Comparison of ENCODE assay signal across 9 cellular contexts in genomic region chr5:159310492-159310891, GRCh38. TPM values are rescaled to one million over a fixed set of nuclear protein-coding genes. Genes with fewer than 3 reads are reported as not detected.
A peak's percentile ranks its signal among the peaks of the same experiment; 100 is the strongest.
DNase-seq lines count a peak whose midpoint lies in the region; ATAC-seq and TF ChIP-seq lines count a peak whose summit lies in the region.
"Had no signal": no experiment of that assay in that cellular context is flagged by ENCODE, and none has a peak within 500 bp of the region (broad histone marks: within the 10 kb centered on the region; RNA-seq: fewer than 3 reads in every experiment).

No MANE protein-coding gene starts in this region.

- H3K27me3 Mint-ChIP-seq in GM23338 (ENCODE audit: insufficient read depth, low read depth, poor library complexity), result peaks cover 17% of the 10 kb centered on the region

- no peak overlapping the region for H3K9ac ChIP-seq in colonic mucosa (ENCODE audit: low read depth in 2 of 2, low read length in 2 of 2)

- H2AFZ ChIP-seq in GM23338 (peak overlapping the region; percentile 91), neuron (ENCODE audit: low read depth, low read length) (peak overlapping the region; percentile 57)

- peak overlapping the region; percentile 64 for H3K4me3 Mint-ChIP-seq in GM23338

- peak overlapping the region; percentile 47 for H3K4me3 ChIP-seq in GM23338
- peak overlapping the region; percentile 8 for H3K4me3 ChIP-seq in colonic mucosa
- H3K4me3 ChIP-seq in neuron (ENCODE audit: low read length), result no peak overlapping the region

- peaks cover 27% of the 10 kb centered on the region for H3K27me3 ChIP-seq in GM23338 (ENCODE audit: insufficient read depth)
- H3K27me3 ChIP-seq in colonic mucosa, result no peaks in the 10 kb centered on the region
- H3K27me3 ChIP-seq in neuron (ENCODE audit: insufficient read depth, low read length), result peaks cover 43% of the 10 kb centered on the region

- H3F3A ChIP-seq in GM23338 (replicated peaks; ENCODE audit: low read depth), result no peaks in the 10 kb centered on the region

- intact Hi-C loops in colonic mucosa (cut with DNase I), result no loop called here

- no peak overlapping the region for H3K27ac Mint-ChIP-seq in GM23338

- H3K4me1 Mint-ChIP-seq in GM23338, result peaks cover 11% of the 10 kb centered on the region

- ATAC-seq in GM23338 (peak; percentile 98), HG02571 (IDR thresholded peaks at IDR 0.05; ENCODE audit: unreplicated experiment) (no peak), HG03108 (IDR thresholded peaks at IDR 0.05; ENCODE audit: unreplicated experiment) (no peak)

- no peaks in the 10 kb centered on the region for H3K36me3 Mint-ChIP-seq in GM23338 (ENCODE audit: low read depth)

- no peaks in the 10 kb centered on the region for H3K79me2 ChIP-seq in GM23338 (replicated peaks; ENCODE audit: insufficient read depth)

- H3K4me1 ChIP-seq in GM23338 (ENCODE audit: insufficient read depth) (peaks cover 8% of the 10 kb centered on the region; the same call in 1 of the 2 replicates), colonic mucosa (no peaks in the 10 kb centered on the region), neuron (ENCODE audit: insufficient read depth, low read length) (peaks cover 5% of the 10 kb centered on the region)

- DNase-seq in GM23338 (ENCODE audit: low spot score) (peak; percentile 78), T follicular helper cell (ENCODE audit: low read depth) (peak; percentile 1), colonic mucosa (peak; percentile 52), GM19240 (ENCODE audit: insufficient read length, low spot score) (no peak), DMS114 treated with DMSO at 0.1 percent for 48 hours (lab: John Stamatoyannopoulos, UW; ENCODE audit: unreplicated experiment) (no peak)

- H3K27ac ChIP-seq in GM23338 (ENCODE audit: low read depth) (no peak overlapping the region), colonic mucosa (no peak overlapping the region)

- H3K9me3 Mint-ChIP-seq in GM23338, result no peaks in the 10 kb centered on the region

- no peaks in the 10 kb centered on the region for H3K9me2 ChIP-seq in GM23338 (ENCODE audit: insufficient read depth)

- H3K4me2 ChIP-seq in GM23338, result peak overlapping the region; percentile 71

- no peaks in the 10 kb centered on the region for H3K36me3 ChIP-seq in GM23338 (ENCODE audit: insufficient read depth)
- H3K36me3 ChIP-seq in colonic mucosa, result no peaks in the 10 kb centered on the region
- no peaks in the 10 kb centered on the region for H3K36me3 ChIP-seq in neuron (ENCODE audit: insufficient read depth, low read length)

- no peaks in the 10 kb centered on the region for H4K20me1 ChIP-seq in GM23338 (replicated peaks; ENCODE audit: insufficient read depth)

- H3K9me3 ChIP-seq in colonic mucosa (no peaks in the 10 kb centered on the region), neuron (ENCODE audit: low read length) (no peaks in the 10 kb centered on the region)

- TF ChIP-seq CTCF in GM23338 (conservative IDR thresholded peaks at IDR 0.05; ENCODE audit: low read depth in 2 of 2) (no peak), colonic mucosa (IDR thresholded peaks at IDR 0.05) (no peak)

TF ChIP-seq in GM23338, 12 proteins besides CTCF, POLR2A, EP300 and RAD21 (continues in another document):
- TF ChIP-seq STAT1 (IDR thresholded peaks at IDR 0.05; ENCODE audit: unreplicated experiment) (no peak), REST (IDR thresholded peaks at IDR 0.05; ENCODE audit: unreplicated experiment) (no peak), EZH2phosphoT487 (IDR thresholded peaks at IDR 0.05; ENCODE audit: unreplicated experiment) (no peak), JUNB (IDR thresholded peaks at IDR 0.05; ENCODE audit: unreplicated experiment) (no peak), ZNF331 (CRISPR knock-in tag; IDR thresholded peaks at IDR 0.05; ENCODE audit: low read depth) (no peak), ZNF462 (CRISPR knock-in tag; IDR thresholded peaks at IDR 0.05) (no peak), POLR2AphosphoS5 (IDR thresholded peaks at IDR 0.05; ENCODE audit: low read depth) (no peak), CREB1 (CRISPR knock-in tag; IDR thresholded peaks at IDR 0.05; ENCODE audit: low read depth) (no peak), ZNF114 (CRISPR knock-in tag; IDR thresholded peaks at IDR 0.05) (no peak), EZH2 (IDR thresholded peaks at IDR 0.05; ENCODE audit: low read depth, unreplicated experiment) (no peak)

RNA-seq across cellular contexts. Expression of gene IL12B, which starts 19.8 kb away (rescaled TPM):
- total RNA-seq in GM23338 (2014; rRNA removed; shearing (Covaris generic)), result not detected in 2 replicates
- not detected in 2 replicates for polyA plus RNA-seq in GM23338 (2016; fragmentation: Nextera tagmentation; extraction: Ambion mirVana)
- not detected for total RNA-seq in colonic mucosa
- total RNA-seq: dermis microvascular lymphatic vessel endothelial cell had no signal

RNA-seq across cellular contexts. Expression of gene UBLCP1, which starts 47.4 kb away (rescaled TPM):
- 45.0 and 47.6 TPM in 2 replicates for total RNA-seq in GM23338 (2014; rRNA removed; shearing (Covaris generic))
- 42.6 and 56.1 TPM in 2 replicates for polyA plus RNA-seq in GM23338 (2016; fragmentation: Nextera tagmentation; extraction: Ambion mirVana)
- total RNA-seq in colonic mucosa, result 10 to 100 TPM; 11.8 to 17.2 TPM

Comparison
In these comparisons a context has a peak if more than half of its experiments do, and no peak if none do; other contexts are left out.
1. DNase-seq: peak in GM23338 (single experiment), T follicular helper cell (single experiment) and colonic mucosa (single experiment); none in GM19240 (single experiment) and DMS114 treated with DMSO at 0.1 percent for 48 hours (single experiment).